Comparison of ENCODE assay signal across 8 cellular contexts in genomic region chr6:89242574-89243330, GRCh38. TPM values are rescaled to one million over a fixed set of nuclear protein-coding genes. Genes with fewer than 3 reads are reported as not detected.
DNase-seq lines count a peak whose midpoint lies in the region; ATAC-seq and TF ChIP-seq lines count a peak whose summit lies in the region.

No MANE protein-coding gene starts in this region.

- no peak overlapping the region for H3K27ac Mint-ChIP-seq in activated CD4-positive, alpha-beta T cell treated with anti-CD3 and anti-CD28 coated beads for 36 hours

- H3K9me3 Mint-ChIP-seq in activated CD4-positive, alpha-beta T cell treated with anti-CD3 and anti-CD28 coated beads for 36 hours (ENCODE audit: low read depth) = no peaks in the 10 kb centered on the region

- ATAC-seq in activated CD4-positive, alpha-beta T cell treated with anti-CD3 and anti-CD28 coated beads for 36 hours = peak; percentile 49
- ATAC-seq in SK-N-SH treated with all-trans-retinoic acid at 6 μM for 48 hours (peak; percentile 89), foreskin keratinocyte (peak; percentile 53), GM18511 (IDR thresholded peaks at IDR 0.05; ENCODE audit: unreplicated experiment) (no peak), HG03196 (IDR thresholded peaks at IDR 0.05; ENCODE audit: unreplicated experiment) (no peak)

- no peak overlapping the region for H3K4me3 Mint-ChIP-seq in activated CD4-positive, alpha-beta T cell treated with anti-CD3 and anti-CD28 coated beads for 36 hours

- intact Hi-C loops in activated CD4-positive, alpha-beta T cell treated with anti-CD3 and anti-CD28 coated beads for 36 hours (cut with DNase I, micrococcal nuclease) = loop anchor here (1.0 to 2.0 kb wide), 3 partner anchors 120 to 260 kb away; no protein-coding TSS in a partner anchor

- no peak overlapping the region for H3K27ac ChIP-seq in foreskin keratinocyte

- POLR2A ChIA-PET in activated CD4-positive, alpha-beta T cell treated with anti-CD3 and anti-CD28 coated beads for 36 hours (lab: Charles Lee) = no interaction called here

- CTCF ChIA-PET in activated CD4-positive, alpha-beta T cell treated with anti-CD3 and anti-CD28 coated beads for 36 hours (lab: Charles Lee) = interaction anchor here (0.6 to 2.9 kb wide), 6 partner anchors 10 to 458 kb away, joined by 3 to 35 read pairs (median 4); partner anchors contain the start of gene UBE2J1

- peaks cover 32% of the 10 kb centered on the region for H3K27me3 ChIP-seq in foreskin keratinocyte

- peak; percentile 14 for DNase-seq in activated CD4-positive, alpha-beta T cell treated with anti-CD3 and anti-CD28 coated beads for 36 hours
- no peak for DNase-seq in activated CD4-positive, alpha-beta T cell treated with anti-CD3 and anti-CD28 coated beads, Interleukin-2, amount 50 U/mL, for 4 hours
- peak; percentile 52 for DNase-seq in MV-4-11 (lab: John Stamatoyannopoulos, UW)
- DNase-seq in foreskin keratinocyte = peak in 1 of 2 donors; percentile 37
- DNase-seq in renal cortical epithelial cell (ENCODE audit: low read depth) = peak; percentile 55

- TF ChIP-seq CTCF in foreskin keratinocyte (conservative IDR thresholded peaks at IDR 0.05) = peak; percentile 77

- no peaks in the 10 kb centered on the region for H3K36me3 Mint-ChIP-seq in activated CD4-positive, alpha-beta T cell treated with anti-CD3 and anti-CD28 coated beads for 36 hours (ENCODE audit: low read depth)

- peaks cover 12% of the 10 kb centered on the region for H3K4me1 Mint-ChIP-seq in activated CD4-positive, alpha-beta T cell treated with anti-CD3 and anti-CD28 coated beads for 36 hours

- no peaks in the 10 kb centered on the region for H3K4me1 ChIP-seq in foreskin keratinocyte

- H3K27me3 Mint-ChIP-seq in activated CD4-positive, alpha-beta T cell treated with anti-CD3 and anti-CD28 coated beads for 36 hours = peaks cover 6% of the 10 kb centered on the region

TF ChIP-seq in SK-N-SH treated with all-trans-retinoic acid at 6 μM for 48 hours, 23 proteins besides CTCF, POLR2A, EP300 and RAD21:
- TF ChIP-seq TCF4 (CRISPR knock-in tag; IDR thresholded peaks at IDR 0.05; ENCODE audit: borderline replicate concordance) (no peak), ZNF70 (CRISPR knock-in tag; IDR thresholded peaks at IDR 0.05) (no peak), ARNTL (CRISPR knock-in tag; IDR thresholded peaks at IDR 0.05; ENCODE audit: borderline replicate concordance, low read depth) (no peak), SNAI2 (CRISPR knock-in tag; IDR thresholded peaks at IDR 0.05) (no peak), TOX (CRISPR knock-in tag; IDR thresholded peaks at IDR 0.05; ENCODE audit: borderline replicate concordance) (no peak), ZNF565 (CRISPR knock-in tag; conservative IDR thresholded peaks at IDR 0.05; ENCODE audit: low read depth) (no peak), PPARA (CRISPR knock-in tag; IDR thresholded peaks at IDR 0.05; ENCODE audit: borderline replicate concordance) (no peak), ISL1 (CRISPR knock-in tag; IDR thresholded peaks at IDR 0.05) (no peak), ESRRG (CRISPR knock-in tag; IDR thresholded peaks at IDR 0.05) (no peak), ZC3H10 (CRISPR knock-in tag; IDR thresholded peaks at IDR 0.05) (no peak)
- TF ChIP-seq, protein P1, sequence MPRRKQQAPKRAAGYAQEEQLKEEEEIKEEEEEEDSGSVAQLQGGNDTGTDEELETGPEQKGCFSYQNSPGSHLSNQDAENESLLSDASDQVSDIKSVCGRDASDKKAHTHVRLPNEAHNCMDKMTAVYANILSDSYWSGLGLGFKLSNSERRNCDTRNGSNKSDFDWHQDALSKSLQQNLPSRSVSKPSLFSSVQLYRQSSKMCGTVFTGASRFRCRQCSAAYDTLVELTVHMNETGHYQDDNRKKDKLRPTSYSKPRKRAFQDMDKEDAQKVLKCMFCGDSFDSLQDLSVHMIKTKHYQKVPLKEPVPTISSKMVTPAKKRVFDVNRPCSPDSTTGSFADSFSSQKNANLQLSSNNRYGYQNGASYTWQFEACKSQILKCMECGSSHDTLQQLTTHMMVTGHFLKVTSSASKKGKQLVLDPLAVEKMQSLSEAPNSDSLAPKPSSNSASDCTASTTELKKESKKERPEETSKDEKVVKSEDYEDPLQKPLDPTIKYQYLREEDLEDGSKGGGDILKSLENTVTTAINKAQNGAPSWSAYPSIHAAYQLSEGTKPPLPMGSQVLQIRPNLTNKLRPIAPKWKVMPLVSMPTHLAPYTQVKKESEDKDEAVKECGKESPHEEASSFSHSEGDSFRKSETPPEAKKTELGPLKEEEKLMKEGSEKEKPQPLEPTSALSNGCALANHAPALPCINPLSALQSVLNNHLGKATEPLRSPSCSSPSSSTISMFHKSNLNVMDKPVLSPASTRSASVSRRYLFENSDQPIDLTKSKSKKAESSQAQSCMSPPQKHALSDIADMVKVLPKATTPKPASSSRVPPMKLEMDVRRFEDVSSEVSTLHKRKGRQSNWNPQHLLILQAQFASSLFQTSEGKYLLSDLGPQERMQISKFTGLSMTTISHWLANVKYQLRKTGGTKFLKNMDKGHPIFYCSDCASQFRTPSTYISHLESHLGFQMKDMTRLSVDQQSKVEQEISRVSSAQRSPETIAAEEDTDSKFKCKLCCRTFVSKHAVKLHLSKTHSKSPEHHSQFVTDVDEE (CRISPR knock-in tag; IDR thresholded peaks at IDR 0.05) = no peak
- TF ChIP-seq, protein P2, sequence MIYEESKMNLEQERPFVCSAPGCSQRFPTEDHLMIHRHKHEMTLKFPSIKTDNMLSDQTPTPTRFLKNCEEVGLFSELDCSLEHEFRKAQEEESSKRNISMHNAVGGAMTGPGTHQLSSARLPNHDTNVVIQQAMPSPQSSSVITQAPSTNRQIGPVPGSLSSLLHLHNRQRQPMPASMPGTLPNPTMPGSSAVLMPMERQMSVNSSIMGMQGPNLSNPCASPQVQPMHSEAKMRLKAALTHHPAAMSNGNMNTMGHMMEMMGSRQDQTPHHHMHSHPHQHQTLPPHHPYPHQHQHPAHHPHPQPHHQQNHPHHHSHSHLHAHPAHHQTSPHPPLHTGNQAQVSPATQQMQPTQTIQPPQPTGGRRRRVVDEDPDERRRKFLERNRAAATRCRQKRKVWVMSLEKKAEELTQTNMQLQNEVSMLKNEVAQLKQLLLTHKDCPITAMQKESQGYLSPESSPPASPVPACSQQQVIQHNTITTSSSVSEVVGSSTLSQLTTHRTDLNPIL (CRISPR knock-in tag; IDR thresholded peaks at IDR 0.05; ENCODE audit: low read depth) = no peak

RNA-seq across cellular contexts. Expression of gene GABRR1, which starts 25.6 kb away (rescaled TPM):
- total RNA-seq in activated CD4-positive, alpha-beta T cell treated with anti-CD3 and anti-CD28 coated beads for 36 hours = not detected
- total RNA-seq in foreskin keratinocyte (not detected in 2 replicates), renal cortical epithelial cell (not detected in 2 replicates)
- not detected in 2 replicates for polyA plus RNA-seq in foreskin keratinocyte

Comparison
In these comparisons a context has a peak if more than half of its experiments do, and no peak if none do; other contexts are left out.
1. DNase-seq: peak in activated CD4-positive, alpha-beta T cell treated with anti-CD3 and anti-CD28 coated beads for 36 hours (single experiment), MV-4-11 (single experiment) and renal cortical epithelial cell (single experiment); none in activated CD4-positive, alpha-beta T cell treated with anti-CD3 and anti-CD28 coated beads, Interleukin-2, amount 50 U/mL, for 4 hours (0 of 2).
2. ATAC-seq: peak in activated CD4-positive, alpha-beta T cell treated with anti-CD3 and anti-CD28 coated beads for 36 hours (single experiment), SK-N-SH treated with all-trans-retinoic acid at 6 μM for 48 hours (single experiment) and foreskin keratinocyte (single experiment); none in GM18511 (single experiment) and HG03196 (single experiment).